Comparison of ENCODE assay signal across 8 cellular contexts in the genomic region with DNA sequence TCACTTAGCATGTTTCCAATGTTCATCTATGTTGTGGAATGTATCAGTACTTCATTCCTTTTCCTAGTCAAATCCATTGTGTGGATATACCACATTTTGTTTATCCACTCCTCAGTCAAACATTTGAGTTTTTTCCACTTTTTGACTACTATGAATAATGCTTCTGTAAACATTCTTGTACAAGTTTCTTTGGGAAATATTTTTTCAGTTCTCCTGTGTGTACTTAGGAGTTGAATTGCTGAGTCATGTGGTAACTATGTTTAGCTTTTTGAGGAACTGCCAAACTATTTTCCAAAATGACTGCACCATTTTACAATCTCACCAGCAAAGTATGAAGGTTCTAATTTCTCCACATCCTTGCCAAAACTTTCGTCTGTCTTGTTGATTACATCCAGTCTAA.
A peak's percentile ranks its signal among the peaks of the same experiment; 100 is the strongest.
DNase-seq lines count a peak whose midpoint lies in the region; ATAC-seq and TF ChIP-seq lines count a peak whose summit lies in the region.

No MANE protein-coding gene starts in this region.

- H3K27me3 Mint-ChIP-seq in T-helper 2 cell treated with Interferon-gamma antibody and Interleukin-4, amounts not matched to agents 5 μg/mL and 100 μg/mL, for 36 hours (ENCODE audit: low read depth) = peaks cover 13% of the 10 kb centered on the region

- no peaks in the 10 kb centered on the region for H3K79me2 ChIP-seq in PC-3 (ENCODE audit: low read length)

- no peaks in the 10 kb centered on the region for H3K36me3 Mint-ChIP-seq in T-helper 2 cell treated with Interferon-gamma antibody and Interleukin-4, amounts not matched to agents 5 μg/mL and 100 μg/mL, for 36 hours (ENCODE audit: low read depth)
- no peaks in the 10 kb centered on the region for H3K36me3 Mint-ChIP-seq in stimulated activated effector memory CD8-positive, alpha-beta T cell treated with anti-CD3 and anti-CD28 coated beads, Interleukin-12 subunit alpha, Interleukin-12 subunit beta, amount 100 ng/mL, for 72 hours

- H3K9me2 ChIP-seq in PC-3 (replicated peaks; ENCODE audit: low read length) = no peaks in the 10 kb centered on the region

- H3K27ac ChIP-seq in PC-3 (ENCODE audit: low read length) (peak overlapping the region; percentile 88), muscle layer of duodenum (ENCODE audit: low read length) (peak overlapping the region; percentile 16)

- H2AFZ ChIP-seq in PC-3 (ENCODE audit: low read length) = peak overlapping the region; percentile 31; the same call in 1 of the 2 replicates

- no peak overlapping the region for H3K27ac Mint-ChIP-seq in T-helper 2 cell treated with Interferon-gamma antibody and Interleukin-4, amounts not matched to agents 5 μg/mL and 100 μg/mL, for 36 hours
- H3K27ac Mint-ChIP-seq in stimulated activated effector memory CD8-positive, alpha-beta T cell treated with anti-CD3 and anti-CD28 coated beads, Interleukin-12 subunit alpha, Interleukin-12 subunit beta, amount 100 ng/mL, for 72 hours = no peak overlapping the region

- intact Hi-C loops in PC-3 (cut with micrococcal nuclease) = loop anchor here (1.0 to 2.0 kb wide), 8 partner anchors 35 to 502 kb away; partner anchors contain the start of gene AXIN2

- H3K9me3 ChIP-seq in PC-3 (ENCODE audit: low read length) (no peaks in the 10 kb centered on the region), muscle layer of duodenum (ENCODE audit: control insufficient read depth in 1 of 2, low read length in 2 of 2) (peaks cover 0 to 3% of the 10 kb centered on the region in 2 donors)

- BruUV-seq in PC-3 (replicated peaks; lab: Mats Ljungman, UMichigan) = no TSS peak

- H3K9ac ChIP-seq in PC-3 (ENCODE audit: low read length) = peak overlapping the region; percentile 64

- H3K36me3 ChIP-seq in PC-3 (ENCODE audit: low read depth, low read length) (no peaks in the 10 kb centered on the region), muscle layer of duodenum (ENCODE audit: control insufficient read depth in 1 of 2, insufficient read depth in 2 of 2, low read length in 2 of 2) (no peaks in the 10 kb centered on the region)

- H3F3A ChIP-seq in PC-3 (ENCODE audit: low read length, unreplicated experiment) = peaks cover 13% of the 10 kb centered on the region

- no peak overlapping the region for H3K4me3 Mint-ChIP-seq in T-helper 2 cell treated with Interferon-gamma antibody and Interleukin-4, amounts not matched to agents 5 μg/mL and 100 μg/mL, for 36 hours
- H3K4me3 Mint-ChIP-seq in stimulated activated effector memory CD8-positive, alpha-beta T cell treated with anti-CD3 and anti-CD28 coated beads, Interleukin-12 subunit alpha, Interleukin-12 subunit beta, amount 100 ng/mL, for 72 hours = no peak overlapping the region

- DNase-seq in AG20443 (ENCODE audit: low spot score) (peak; percentile 9), PC-3 (peak; percentile 99), epithelial cell of proximal tubule (ENCODE audit: low read depth) (peak; percentile 83)
- no peak for DNase-seq in T-helper 2 cell treated with Interferon-gamma antibody and Interleukin-4, amounts not matched to agents 5 μg/mL and 100 μg/mL, for 36 hours (ENCODE audit: low spot score)
- DNase-seq in NK-92 treated with Interleukin-12 subunit alpha and Interleukin-12 subunit beta, amount 100 ng/mL, for 24 hours (lab: John Stamatoyannopoulos, UW) = no peak
- no peak for DNase-seq in stimulated activated effector memory CD8-positive, alpha-beta T cell treated with anti-CD3 and anti-CD28 coated beads, Interleukin-12 subunit alpha, Interleukin-12 subunit beta, amount 100 ng/mL, for 72 hours (ENCODE audit: low spot score in 2 of 2)

- H3K4me3 ChIP-seq in PC-3 (ENCODE audit: low read length) (no peak overlapping the region; the same call in 1 of the 2 replicates), epithelial cell of proximal tubule (ENCODE audit: low read depth, low read length) (no peak overlapping the region), muscle layer of duodenum (ENCODE audit: low read depth in 1 of 2, low read length in 2 of 2) (no peak overlapping the region)

- ATAC-seq in PC-3 (peak; percentile 80), HG03565 (IDR thresholded peaks at IDR 0.05; ENCODE audit: unreplicated experiment) (no peak)
- no peak for ATAC-seq in stimulated activated effector memory CD8-positive, alpha-beta T cell treated with anti-CD3 and anti-CD28 coated beads, Interleukin-12 subunit alpha, Interleukin-12 subunit beta, amount 100 ng/mL, for 72 hours

- TF ChIP-seq CTCF in PC-3 (conservative IDR thresholded peaks at IDR 0.05; ENCODE audit: low read depth, low read length) = no peak
- no peak for TF ChIP-seq CTCF in epithelial cell of proximal tubule (conservative IDR thresholded peaks at IDR 0.05; ENCODE audit: low read depth, low read length)

- POLR2A ChIA-PET in PC-3 (lab: Charles Lee; ENCODE audit: unreplicated experiment) = no interaction called here

- H3K4me2 ChIP-seq in PC-3 (ENCODE audit: low read length) = peak overlapping the region; percentile 70

- H3K9me3 Mint-ChIP-seq in T-helper 2 cell treated with Interferon-gamma antibody and Interleukin-4, amounts not matched to agents 5 μg/mL and 100 μg/mL, for 36 hours = peaks cover 8% of the 10 kb centered on the region
- H3K9me3 Mint-ChIP-seq in stimulated activated effector memory CD8-positive, alpha-beta T cell treated with anti-CD3 and anti-CD28 coated beads, Interleukin-12 subunit alpha, Interleukin-12 subunit beta, amount 100 ng/mL, for 72 hours = no peaks in the 10 kb centered on the region

- CTCF ChIA-PET in PC-3 (lab: Charles Lee) = interaction anchor here (0.7 kb wide), 1 partner anchor 554 kb away, joined by 3 read pairs; no protein-coding TSS in a partner anchor

- no peaks in the 10 kb centered on the region for H3K27me3 ChIP-seq in PC-3 (ENCODE audit: low read length)
- H3K27me3 ChIP-seq in muscle layer of duodenum (ENCODE audit: low read depth, low read length) = no peaks in the 10 kb centered on the region

- H4K20me1 ChIP-seq in PC-3 (ENCODE audit: low read length) = no peaks in the 10 kb centered on the region

- H3K4me1 ChIP-seq in PC-3 (ENCODE audit: insufficient read depth, low read length) = peaks cover 36% of the 10 kb centered on the region
- H3K4me1 ChIP-seq in muscle layer of duodenum (ENCODE audit: control insufficient read depth in 1 of 2, insufficient read depth in 2 of 2, low read length in 2 of 2) = peaks cover 0 to 18% of the 10 kb centered on the region in 2 donors

- peaks cover 4% of the 10 kb centered on the region for H3K4me1 Mint-ChIP-seq in T-helper 2 cell treated with Interferon-gamma antibody and Interleukin-4, amounts not matched to agents 5 μg/mL and 100 μg/mL, for 36 hours (ENCODE audit: low read depth)
- H3K4me1 Mint-ChIP-seq in stimulated activated effector memory CD8-positive, alpha-beta T cell treated with anti-CD3 and anti-CD28 coated beads, Interleukin-12 subunit alpha, Interleukin-12 subunit beta, amount 100 ng/mL, for 72 hours = no peaks in the 10 kb centered on the region

Comparison
In these comparisons a context has a peak if more than half of its experiments do, and no peak if none do; other contexts are left out.
1. DNase-seq: peak in AG20443 (single experiment), PC-3 (single experiment) and epithelial cell of proximal tubule (single experiment); none in T-helper 2 cell treated with Interferon-gamma antibody and Interleukin-4, amounts not matched to agents 5 μg/mL and 100 μg/mL, for 36 hours (single experiment), NK-92 treated with Interleukin-12 subunit alpha and Interleukin-12 subunit beta, amount 100 ng/mL, for 24 hours (single experiment) and stimulated activated effector memory CD8-positive, alpha-beta T cell treated with anti-CD3 and anti-CD28 coated beads, Interleukin-12 subunit alpha, Interleukin-12 subunit beta, amount 100 ng/mL, for 72 hours (0 of 2).